ENCODE assay signal across 1 cellular context in the genomic region with DNA sequence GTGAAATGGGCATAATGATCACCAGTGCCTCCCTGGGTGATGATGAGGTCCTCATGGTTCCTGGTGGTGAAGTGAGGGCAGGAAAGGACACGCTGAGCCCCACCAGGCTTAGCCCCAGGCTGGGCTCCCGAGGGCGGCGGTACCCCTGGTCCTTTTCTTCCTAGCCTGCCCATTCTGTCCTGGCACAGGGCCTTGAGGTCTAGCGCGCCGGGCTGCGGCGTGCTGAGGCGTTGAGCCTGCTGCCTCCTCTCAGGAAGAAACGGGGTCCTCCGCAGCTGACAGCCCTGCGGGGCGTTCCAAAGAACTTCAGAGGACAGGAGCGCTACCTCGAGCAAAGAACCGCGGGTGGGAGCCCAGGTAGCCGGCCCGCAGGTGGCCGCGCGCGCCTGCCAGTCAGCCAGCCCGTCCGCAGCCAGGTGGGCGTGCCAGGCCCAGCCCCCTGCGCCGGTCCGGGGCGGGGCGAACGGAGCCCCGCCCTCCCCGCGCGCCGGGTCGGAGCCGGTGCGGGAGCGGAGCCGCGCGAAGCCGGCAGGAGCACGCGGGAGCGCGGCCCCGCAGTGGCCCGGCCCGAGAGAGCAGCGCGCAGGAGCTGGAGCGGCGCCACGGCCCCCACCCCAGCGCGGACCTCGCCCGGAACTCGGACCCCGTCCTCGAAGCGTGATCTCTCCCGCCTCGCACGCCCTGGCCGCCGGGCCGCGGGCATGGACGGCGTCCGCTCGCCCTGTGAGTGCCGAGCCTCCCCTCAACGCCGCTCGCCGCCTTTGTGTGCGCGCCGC.
A peak's percentile ranks its signal among the peaks of the same experiment; 100 is the strongest.
TF ChIP-seq lines count a peak whose summit lies in the region.

A gene (plus strand): TSS at position 477 of the 776 bp plus-strand sequence. CDS start 791 bp downstream, outside the sequence.

TF ChIP-seq in HepG2, 621 proteins besides CTCF, POLR2A, EP300 and RAD21 (continued from another document and continues in another):
- TF ChIP-seq, protein P1, sequence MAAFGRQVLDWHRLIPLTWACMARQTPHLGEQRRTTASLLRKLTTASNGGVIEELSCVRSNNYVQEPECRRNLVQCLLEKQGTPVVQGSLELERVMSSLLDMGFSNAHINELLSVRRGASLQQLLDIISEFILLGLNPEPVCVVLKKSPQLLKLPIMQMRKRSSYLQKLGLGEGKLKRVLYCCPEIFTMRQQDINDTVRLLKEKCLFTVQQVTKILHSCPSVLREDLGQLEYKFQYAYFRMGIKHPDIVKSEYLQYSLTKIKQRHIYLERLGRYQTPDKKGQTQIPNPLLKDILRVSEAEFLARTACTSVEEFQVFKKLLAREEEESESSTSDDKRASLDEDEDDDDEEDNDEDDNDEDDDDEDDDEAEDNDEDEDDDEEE (CRISPR knock-in tag; IDR thresholded peaks at IDR 0.05), result peak; percentile 33; the same call in 1 of the 2 replicates
- TF ChIP-seq, protein P2, sequence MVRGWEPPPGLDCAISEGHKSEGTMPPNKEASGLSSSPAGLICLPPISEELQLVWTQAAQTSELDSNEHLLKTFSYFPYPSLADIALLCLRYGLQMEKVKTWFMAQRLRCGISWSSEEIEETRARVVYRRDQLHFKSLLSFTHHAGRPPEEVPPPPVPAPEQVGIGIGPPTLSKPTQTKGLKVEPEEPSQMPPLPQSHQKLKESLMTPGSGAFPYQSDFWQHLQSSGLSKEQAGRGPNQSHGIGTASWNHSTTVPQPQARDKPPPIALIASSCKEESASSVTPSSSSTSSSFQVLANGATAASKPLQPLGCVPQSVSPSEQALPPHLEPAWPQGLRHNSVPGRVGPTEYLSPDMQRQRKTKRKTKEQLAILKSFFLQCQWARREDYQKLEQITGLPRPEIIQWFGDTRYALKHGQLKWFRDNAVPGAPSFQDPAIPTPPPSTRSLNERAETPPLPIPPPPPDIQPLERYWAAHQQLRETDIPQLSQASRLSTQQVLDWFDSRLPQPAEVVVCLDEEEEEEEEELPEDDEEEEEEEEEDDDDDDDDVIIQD (CRISPR knock-in tag; IDR thresholded peaks at IDR 0.05; ENCODE audit: low read depth), result no peak
- TF ChIP-seq SOX13 (IDR thresholded peaks at IDR 0.05), result no peak
- TF ChIP-seq SOX13 (CRISPR knock-in tag; conservative IDR thresholded peaks at IDR 0.05 in 1 of 2, IDR thresholded peaks at IDR 0.05 in 1 of 2), result no peak
- no peak for TF ChIP-seq ZSCAN22 (CRISPR knock-in tag; IDR thresholded peaks at IDR 0.05)
- TF ChIP-seq, protein P3, sequence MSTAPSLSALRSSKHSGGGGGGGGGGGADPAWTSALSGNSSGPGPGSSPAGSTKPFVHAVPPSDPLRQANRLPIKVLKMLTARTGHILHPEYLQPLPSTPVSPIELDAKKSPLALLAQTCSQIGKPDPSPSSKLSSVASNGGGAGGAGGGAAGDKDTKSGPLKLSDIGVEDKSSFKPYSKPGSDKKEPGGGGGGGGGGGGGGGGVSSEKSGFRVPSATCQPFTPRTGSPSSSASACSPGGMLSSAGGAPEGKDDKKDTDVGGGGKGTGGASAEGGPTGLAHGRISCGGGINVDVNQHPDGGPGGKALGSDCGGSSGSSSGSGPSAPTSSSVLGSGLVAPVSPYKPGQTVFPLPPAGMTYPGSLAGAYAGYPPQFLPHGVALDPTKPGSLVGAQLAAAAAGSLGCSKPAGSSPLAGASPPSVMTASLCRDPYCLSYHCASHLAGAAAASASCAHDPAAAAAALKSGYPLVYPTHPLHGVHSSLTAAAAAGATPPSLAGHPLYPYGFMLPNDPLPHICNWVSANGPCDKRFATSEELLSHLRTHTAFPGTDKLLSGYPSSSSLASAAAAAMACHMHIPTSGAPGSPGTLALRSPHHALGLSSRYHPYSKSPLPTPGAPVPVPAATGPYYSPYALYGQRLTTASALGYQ (CRISPR knock-in tag; IDR thresholded peaks at IDR 0.05), result no peak
- TF ChIP-seq CHCHD3 (CRISPR knock-in tag; IDR thresholded peaks at IDR 0.05), result no peak
- no peak for TF ChIP-seq CC2D1A (CRISPR knock-in tag; IDR thresholded peaks at IDR 0.05)
- TF ChIP-seq, protein P4, sequence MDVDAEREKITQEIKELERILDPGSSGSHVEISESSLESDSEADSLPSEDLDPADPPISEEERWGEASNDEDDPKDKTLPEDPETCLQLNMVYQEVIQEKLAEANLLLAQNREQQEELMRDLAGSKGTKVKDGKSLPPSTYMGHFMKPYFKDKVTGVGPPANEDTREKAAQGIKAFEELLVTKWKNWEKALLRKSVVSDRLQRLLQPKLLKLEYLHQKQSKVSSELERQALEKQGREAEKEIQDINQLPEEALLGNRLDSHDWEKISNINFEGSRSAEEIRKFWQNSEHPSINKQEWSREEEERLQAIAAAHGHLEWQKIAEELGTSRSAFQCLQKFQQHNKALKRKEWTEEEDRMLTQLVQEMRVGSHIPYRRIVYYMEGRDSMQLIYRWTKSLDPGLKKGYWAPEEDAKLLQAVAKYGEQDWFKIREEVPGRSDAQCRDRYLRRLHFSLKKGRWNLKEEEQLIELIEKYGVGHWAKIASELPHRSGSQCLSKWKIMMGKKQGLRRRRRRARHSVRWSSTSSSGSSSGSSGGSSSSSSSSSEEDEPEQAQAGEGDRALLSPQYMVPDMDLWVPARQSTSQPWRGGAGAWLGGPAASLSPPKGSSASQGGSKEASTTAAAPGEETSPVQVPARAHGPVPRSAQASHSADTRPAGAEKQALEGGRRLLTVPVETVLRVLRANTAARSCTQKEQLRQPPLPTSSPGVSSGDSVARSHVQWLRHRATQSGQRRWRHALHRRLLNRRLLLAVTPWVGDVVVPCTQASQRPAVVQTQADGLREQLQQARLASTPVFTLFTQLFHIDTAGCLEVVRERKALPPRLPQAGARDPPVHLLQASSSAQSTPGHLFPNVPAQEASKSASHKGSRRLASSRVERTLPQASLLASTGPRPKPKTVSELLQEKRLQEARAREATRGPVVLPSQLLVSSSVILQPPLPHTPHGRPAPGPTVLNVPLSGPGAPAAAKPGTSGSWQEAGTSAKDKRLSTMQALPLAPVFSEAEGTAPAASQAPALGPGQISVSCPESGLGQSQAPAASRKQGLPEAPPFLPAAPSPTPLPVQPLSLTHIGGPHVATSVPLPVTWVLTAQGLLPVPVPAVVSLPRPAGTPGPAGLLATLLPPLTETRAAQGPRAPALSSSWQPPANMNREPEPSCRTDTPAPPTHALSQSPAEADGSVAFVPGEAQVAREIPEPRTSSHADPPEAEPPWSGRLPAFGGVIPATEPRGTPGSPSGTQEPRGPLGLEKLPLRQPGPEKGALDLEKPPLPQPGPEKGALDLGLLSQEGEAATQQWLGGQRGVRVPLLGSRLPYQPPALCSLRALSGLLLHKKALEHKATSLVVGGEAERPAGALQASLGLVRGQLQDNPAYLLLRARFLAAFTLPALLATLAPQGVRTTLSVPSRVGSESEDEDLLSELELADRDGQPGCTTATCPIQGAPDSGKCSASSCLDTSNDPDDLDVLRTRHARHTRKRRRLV (CRISPR knock-in tag; IDR thresholded peaks at IDR 0.05), result no peak
- TF ChIP-seq SMC3 (IDR thresholded peaks at IDR 0.05; ENCODE audit: low read length), result no peak
- TF ChIP-seq ZNF10 (CRISPR knock-in tag; IDR thresholded peaks at IDR 0.05; ENCODE audit: borderline replicate concordance, low read depth), result no peak
- TF ChIP-seq MTA1 (CRISPR knock-in tag; IDR thresholded peaks at IDR 0.05; ENCODE audit: borderline replicate concordance), result no peak
- no peak for TF ChIP-seq HCFC1 (IDR thresholded peaks at IDR 0.05; ENCODE audit: low read depth, low read length)
- 0 out of 2 replicates have a peak, but pooled peaks have one; percentile 66 for TF ChIP-seq CENPT (CRISPR knock-in tag; IDR thresholded peaks at IDR 0.05; ENCODE audit: low read depth)
- no peak for TF ChIP-seq GABPB1 (CRISPR knock-in tag; IDR thresholded peaks at IDR 0.05)
- no peak for TF ChIP-seq ZMAT3 (CRISPR knock-in tag; conservative IDR thresholded peaks at IDR 0.05)
- no peak for TF ChIP-seq SYNCRIP (IDR thresholded peaks at IDR 0.05; ENCODE audit: insufficient read depth, low read depth, low read length)
- TF ChIP-seq ZNF781 (CRISPR knock-in tag; IDR thresholded peaks at IDR 0.05; ENCODE audit: borderline replicate concordance, not compliant biosample characterization), result no peak
- no peak for TF ChIP-seq TGIF2 (CRISPR knock-in tag; IDR thresholded peaks at IDR 0.05)
- TF ChIP-seq U2AF1 (optimal IDR thresholded peaks at IDR 0.05; ENCODE audit: low read depth, low read length), result no peak
- TF ChIP-seq EEA1 (CRISPR knock-in tag; IDR thresholded peaks at IDR 0.05; ENCODE audit: borderline replicate concordance), result peak; percentile 26; the same call in 1 of the 2 replicates
- TF ChIP-seq, protein P5, sequence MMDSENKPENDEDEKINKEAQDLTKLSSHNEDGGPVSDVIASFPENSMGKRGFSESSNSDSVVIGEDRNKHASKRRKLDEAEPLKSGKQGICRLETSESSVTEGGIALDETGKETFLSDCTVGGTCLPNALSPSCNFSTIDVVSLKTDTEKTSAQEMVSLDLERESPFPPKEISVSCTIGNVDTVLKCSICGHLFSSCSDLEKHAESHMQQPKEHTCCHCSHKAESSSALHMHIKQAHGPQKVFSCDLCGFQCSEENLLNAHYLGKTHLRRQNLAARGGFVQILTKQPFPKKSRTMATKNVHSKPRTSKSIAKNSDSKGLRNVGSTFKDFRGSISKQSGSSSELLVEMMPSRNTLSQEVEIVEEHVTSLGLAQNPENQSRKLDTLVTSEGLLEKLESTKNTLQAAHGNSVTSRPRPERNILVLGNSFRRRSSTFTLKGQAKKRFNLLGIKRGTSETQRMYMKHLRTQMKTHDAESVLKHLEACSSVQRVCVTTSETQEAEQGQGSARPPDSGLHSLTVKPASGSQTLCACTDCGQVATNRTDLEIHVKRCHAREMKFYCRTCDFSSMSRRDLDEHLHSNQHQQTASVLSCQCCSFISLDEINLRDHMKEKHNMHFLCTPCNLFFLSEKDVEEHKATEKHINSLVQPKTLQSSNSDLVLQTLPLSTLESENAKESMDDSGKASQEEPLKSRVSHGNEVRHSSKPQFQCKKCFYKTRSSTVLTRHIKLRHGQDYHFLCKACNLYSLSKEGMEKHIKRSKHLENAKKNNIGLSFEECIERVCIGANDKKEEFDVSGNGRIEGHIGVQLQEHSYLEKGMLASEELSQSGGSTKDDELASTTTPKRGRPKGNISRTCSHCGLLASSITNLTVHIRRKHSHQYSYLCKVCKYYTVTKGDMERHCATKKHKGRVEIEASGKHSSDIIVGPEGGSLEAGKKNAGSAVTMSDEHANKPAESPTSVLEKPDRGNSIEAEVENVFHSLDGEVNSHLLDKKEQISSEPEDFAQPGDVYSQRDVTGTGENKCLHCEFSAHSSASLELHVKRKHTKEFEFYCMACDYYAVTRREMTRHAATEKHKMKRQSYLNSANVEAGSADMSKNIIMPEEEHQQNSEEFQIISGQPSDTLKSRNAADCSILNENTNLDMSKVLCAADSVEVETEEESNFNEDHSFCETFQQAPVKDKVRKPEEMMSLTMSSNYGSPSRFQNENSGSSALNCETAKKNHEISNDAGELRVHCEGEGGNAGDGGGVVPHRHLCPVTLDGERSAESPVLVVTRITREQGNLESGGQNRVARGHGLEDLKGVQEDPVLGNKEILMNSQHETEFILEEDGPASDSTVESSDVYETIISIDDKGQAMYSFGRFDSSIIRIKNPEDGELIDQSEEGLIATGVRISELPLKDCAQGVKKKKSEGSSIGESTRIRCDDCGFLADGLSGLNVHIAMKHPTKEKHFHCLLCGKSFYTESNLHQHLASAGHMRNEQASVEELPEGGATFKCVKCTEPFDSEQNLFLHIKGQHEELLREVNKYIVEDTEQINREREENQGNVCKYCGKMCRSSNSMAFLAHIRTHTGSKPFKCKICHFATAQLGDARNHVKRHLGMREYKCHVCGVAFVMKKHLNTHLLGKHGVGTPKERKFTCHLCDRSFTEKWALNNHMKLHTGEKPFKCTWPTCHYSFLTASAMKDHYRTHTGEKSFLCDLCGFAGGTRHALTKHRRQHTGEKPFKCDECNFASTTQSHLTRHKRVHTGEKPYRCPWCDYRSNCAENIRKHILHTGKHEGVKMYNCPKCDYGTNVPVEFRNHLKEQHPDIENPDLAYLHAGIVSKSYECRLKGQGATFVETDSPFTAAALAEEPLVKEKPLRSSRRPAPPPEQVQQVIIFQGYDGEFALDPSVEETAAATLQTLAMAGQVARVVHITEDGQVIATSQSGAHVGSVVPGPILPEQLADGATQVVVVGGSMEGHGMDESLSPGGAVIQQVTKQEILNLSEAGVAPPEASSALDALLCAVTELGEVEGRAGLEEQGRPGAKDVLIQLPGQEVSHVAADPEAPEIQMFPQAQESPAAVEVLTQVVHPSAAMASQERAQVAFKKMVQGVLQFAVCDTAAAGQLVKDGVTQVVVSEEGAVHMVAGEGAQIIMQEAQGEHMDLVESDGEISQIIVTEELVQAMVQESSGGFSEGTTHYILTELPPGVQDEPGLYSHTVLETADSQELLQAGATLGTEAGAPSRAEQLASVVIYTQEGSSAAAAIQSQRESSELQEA (CRISPR knock-in tag; IDR thresholded peaks at IDR 0.05; ENCODE audit: not compliant biosample characterization), result no peak
- TF ChIP-seq ZNF260 (CRISPR knock-in tag; IDR thresholded peaks at IDR 0.05; ENCODE audit: borderline replicate concordance, low read depth), result no peak
- no peak for TF ChIP-seq MAFF (IDR thresholded peaks at IDR 0.05; ENCODE audit: low read depth, low read length)
- no peak for TF ChIP-seq SRSF1 (optimal IDR thresholded peaks at IDR 0.05; ENCODE audit: low read depth, low read length)
- TF ChIP-seq MEIS2 (CRISPR knock-in tag; IDR thresholded peaks at IDR 0.05), result no peak
- TF ChIP-seq, protein P6, sequence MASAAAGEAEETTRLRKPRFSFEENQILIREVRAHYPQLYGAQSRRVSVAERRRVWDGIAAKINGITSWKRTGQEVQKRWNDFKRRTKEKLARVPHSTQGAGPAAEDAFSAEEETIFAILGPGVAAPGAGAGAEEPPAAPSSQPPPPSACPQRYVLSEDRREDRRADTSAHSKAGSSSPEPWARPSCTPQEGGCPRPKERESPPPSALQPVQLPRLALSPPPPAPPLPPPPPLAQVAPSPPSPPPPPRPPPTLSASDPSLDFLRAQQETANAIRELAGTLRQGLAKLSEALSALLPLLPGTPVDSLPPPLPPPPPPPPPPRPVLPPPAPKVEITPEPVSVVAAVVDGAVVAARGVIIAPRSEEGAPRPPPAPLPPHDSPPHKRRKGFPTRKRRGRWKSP (CRISPR knock-in tag; IDR thresholded peaks at IDR 0.05), result no peak
- TF ChIP-seq, protein P7, sequence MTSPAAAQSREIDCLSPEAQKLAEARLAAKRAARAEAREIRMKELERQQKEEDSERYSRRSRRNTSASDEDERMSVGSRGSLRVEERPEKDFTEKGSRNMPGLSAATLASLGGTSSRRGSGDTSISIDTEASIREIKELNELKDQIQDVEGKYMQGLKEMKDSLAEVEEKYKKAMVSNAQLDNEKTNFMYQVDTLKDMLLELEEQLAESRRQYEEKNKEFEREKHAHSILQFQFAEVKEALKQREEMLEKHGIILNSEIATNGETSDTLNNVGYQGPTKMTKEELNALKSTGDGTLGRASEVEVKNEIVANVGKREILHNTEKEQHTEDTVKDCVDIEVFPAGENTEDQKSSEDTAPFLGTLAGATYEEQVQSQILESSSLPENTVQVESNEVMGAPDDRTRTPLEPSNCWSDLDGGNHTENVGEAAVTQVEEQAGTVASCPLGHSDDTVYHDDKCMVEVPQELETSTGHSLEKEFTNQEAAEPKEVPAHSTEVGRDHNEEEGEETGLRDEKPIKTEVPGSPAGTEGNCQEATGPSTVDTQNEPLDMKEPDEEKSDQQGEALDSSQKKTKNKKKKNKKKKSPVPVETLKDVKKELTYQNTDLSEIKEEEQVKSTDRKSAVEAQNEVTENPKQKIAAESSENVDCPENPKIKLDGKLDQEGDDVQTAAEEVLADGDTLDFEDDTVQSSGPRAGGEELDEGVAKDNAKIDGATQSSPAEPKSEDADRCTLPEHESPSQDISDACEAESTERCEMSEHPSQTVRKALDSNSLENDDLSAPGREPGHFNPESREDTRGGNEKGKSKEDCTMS (CRISPR knock-in tag; conservative IDR thresholded peaks at IDR 0.05), result no peak
- no peak for TF ChIP-seq ZKSCAN5 (CRISPR knock-in tag; IDR thresholded peaks at IDR 0.05)
